ENCODE assay signal across 27 cellular contexts in the genomic region with DNA sequence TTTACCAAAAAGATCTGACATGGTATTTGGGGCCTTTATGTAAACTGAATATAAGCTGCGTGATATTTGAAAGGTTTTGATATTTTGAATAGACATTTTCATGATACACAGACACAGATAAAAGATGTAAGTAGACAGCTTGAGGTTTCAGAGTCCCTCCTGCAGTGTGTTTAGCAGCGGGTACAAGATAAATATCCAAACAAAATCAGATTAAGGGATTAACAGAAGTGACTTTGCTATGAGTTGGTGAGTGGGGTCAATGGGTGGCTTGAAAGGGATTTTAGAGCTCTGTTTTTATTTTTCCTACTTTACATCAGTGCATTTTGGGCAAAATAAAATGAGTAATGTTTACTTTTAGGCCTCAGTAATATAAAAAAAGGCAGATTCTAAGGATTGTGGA.
"Had no signal": no experiment of that assay in that cellular context is flagged by ENCODE, and none has a peak within 500 bp of the region (broad histone marks: within the 10 kb centered on the region; RNA-seq: fewer than 3 reads in every experiment).

No MANE protein-coding gene starts in this region.

- H3K4me1 ChIP-seq: ascending aorta, SJCRH30 had no signal

- H3K9me3 Mint-ChIP-seq: activated CD4-positive, alpha-beta T cell treated with anti-CD3 and anti-CD28 coated beads, Interleukin-2, amount 10 ng/mL, durations not matched to agents 7 days and 5 days; activated naive CD4-positive, alpha-beta T cell treated with anti-CD3 and anti-CD28 coated beads, Interleukin-2, amount 50 U/mL, for 24 hours; activated naive CD8-positive, alpha-beta T cell treated with anti-CD3 and anti-CD28 coated beads, Interleukin-2, amount 10 ng/mL, durations not matched to agents 7 days and 5 days; activated T-cell treated with anti-CD3 and anti-CD28 coated beads, Interleukin-2, amount 50 U/mL, for 24 hours; activated T-helper 2 cell treated with anti-CD3 and anti-CD28 coated beads, Interferon-gamma antibody, Interleukin-2, Interleukin-4, amounts not matched to agents 10 μg/mL and 5 μg/mL and 100 μg/mL, durations not matched to agents 14 hours and 24 hours and 36 hours; central memory CD8-positive, alpha-beta T cell had no signal

- H3K27me3 ChIP-seq: ascending aorta, cardiac muscle cell, SJCRH30 had no signal

- H3K4me3 ChIP-seq: ascending aorta, cardiac muscle cell, SJCRH30, SK-N-MC had no signal

- H3K9me3 ChIP-seq: ascending aorta, SJCRH30 had no signal

- DNase-seq: activated CD4-positive, alpha-beta T cell treated with anti-CD3 and anti-CD28 coated beads, Interleukin-2, amount 10 ng/mL, durations not matched to agents 7 days and 5 days; activated CD4-positive, alpha-beta T cell treated with anti-CD3 and anti-CD28 coated beads, Interleukin-2, amount 50 U/mL, for 48 hours; activated CD8-positive, alpha-beta T cell treated with anti-CD3 and anti-CD28 coated beads, Interleukin-2, amount 10 ng/mL, durations not matched to agents 7 days and 5 days; activated gamma-delta T cell; activated naive CD4-positive, alpha-beta T cell treated with Interleukin-2 at 50 U/mL for 16 hours; activated naive CD8-positive, alpha-beta T cell treated with anti-CD3 and anti-CD28 coated beads, Interleukin-2, amount 10 ng/mL, durations not matched to agents 7 days and 5 days; activated T-cell treated with anti-CD3 and anti-CD28 coated beads, Interleukin-2, amount 50 U/mL, for 24 hours; amygdala; NCI-H1092 treated with DMSO at 0.1 percent for 48 hours; NCI-H1417; NCI-H146; NCI-H187; NCI-H2029 treated with DMSO at 0.1 percent for 48 hours; NCI-H2107; NCI-H2171; NCI-H510A; NCI-H526 treated with DMSO at 0.1 percent for 48 hours; NCI-H774; SHP77; SJCRH30; T1000 had no signal

- H3K27ac Mint-ChIP-seq: activated CD4-positive, alpha-beta T cell treated with anti-CD3 and anti-CD28 coated beads, Interleukin-2, amount 10 ng/mL, durations not matched to agents 7 days and 5 days; activated CD8-positive, alpha-beta T cell treated with anti-CD3 and anti-CD28 coated beads, Interleukin-2, amount 10 ng/mL, durations not matched to agents 7 days and 5 days; activated naive CD4-positive, alpha-beta T cell treated with anti-CD3 and anti-CD28 coated beads, Interleukin-2, amount 50 U/mL, for 24 hours; activated naive CD8-positive, alpha-beta T cell treated with anti-CD3 and anti-CD28 coated beads, Interleukin-2, amount 10 ng/mL, durations not matched to agents 7 days and 5 days; activated T-cell treated with anti-CD3 and anti-CD28 coated beads, Interleukin-2, amount 50 U/mL, for 24 hours; activated T-helper 2 cell treated with anti-CD3 and anti-CD28 coated beads, Interferon-gamma antibody, Interleukin-2, Interleukin-4, amounts not matched to agents 10 μg/mL and 5 μg/mL and 100 μg/mL, durations not matched to agents 14 hours and 24 hours and 36 hours had no signal

- H3K36me3 ChIP-seq: ascending aorta, cardiac muscle cell, SJCRH30 had no signal

- H3K4me1 Mint-ChIP-seq: activated CD4-positive, alpha-beta T cell treated with anti-CD3 and anti-CD28 coated beads, Interleukin-2, amount 10 ng/mL, durations not matched to agents 7 days and 5 days; activated naive CD4-positive, alpha-beta T cell treated with anti-CD3 and anti-CD28 coated beads, Interleukin-2, amount 50 U/mL, for 24 hours; activated naive CD8-positive, alpha-beta T cell treated with anti-CD3 and anti-CD28 coated beads, Interleukin-2, amount 10 ng/mL, durations not matched to agents 7 days and 5 days; central memory CD8-positive, alpha-beta T cell had no signal

- H3K36me3 Mint-ChIP-seq: activated naive CD4-positive, alpha-beta T cell treated with anti-CD3 and anti-CD28 coated beads, Interleukin-2, amount 50 U/mL, for 24 hours; activated naive CD8-positive, alpha-beta T cell treated with anti-CD3 and anti-CD28 coated beads, Interleukin-2, amount 10 ng/mL, durations not matched to agents 7 days and 5 days had no signal

- H3K4me3 Mint-ChIP-seq: activated CD4-positive, alpha-beta T cell treated with anti-CD3 and anti-CD28 coated beads, Interleukin-2, amount 10 ng/mL, durations not matched to agents 7 days and 5 days; activated CD8-positive, alpha-beta T cell treated with anti-CD3 and anti-CD28 coated beads, Interleukin-2, amount 10 ng/mL, durations not matched to agents 7 days and 5 days; activated naive CD4-positive, alpha-beta T cell treated with anti-CD3 and anti-CD28 coated beads, Interleukin-2, amount 50 U/mL, for 24 hours; activated naive CD8-positive, alpha-beta T cell treated with anti-CD3 and anti-CD28 coated beads, Interleukin-2, amount 10 ng/mL, durations not matched to agents 7 days and 5 days; activated T-cell treated with anti-CD3 and anti-CD28 coated beads, Interleukin-2, amount 50 U/mL, for 24 hours; central memory CD8-positive, alpha-beta T cell had no signal

- H3K27ac ChIP-seq: ascending aorta, cardiac muscle cell, SJCRH30, SK-N-MC had no signal
